11 cellular contexts compared by ENCODE assay signal in genomic region chr10:114779803-114780609, GRCh38. TPM values are rescaled to one million over a fixed set of nuclear protein-coding genes. Genes with fewer than 3 reads are reported as not detected.
DNase-seq lines count a peak whose midpoint lies in the region; ATAC-seq and TF ChIP-seq lines count a peak whose summit lies in the region.
"Had no signal": no experiment of that assay in that cellular context is flagged by ENCODE, and none has a peak within 500 bp of the region (broad histone marks: within the 10 kb centered on the region; RNA-seq: fewer than 3 reads in every experiment).

No MANE protein-coding gene starts in this region.

- TF ChIP-seq CTCF in astrocyte of the spinal cord (IDR thresholded peaks at IDR 0.05; ENCODE audit: low read depth, low read length) = no peak

- DNase-seq in A172 (ENCODE audit: low spot score) (peak; percentile 92), astrocyte of the spinal cord (ENCODE audit: low read depth, low spot score) (peak; percentile 93), left kidney (ENCODE audit: low read depth, low spot score) (peak; percentile 17), NCI-H345 (lab: John Stamatoyannopoulos, UW) (no peak), T-helper 2 cell (no peak), NCI-H1092 (lab: John Stamatoyannopoulos, UW) (no peak)
- DNase-seq: activated naive CD4-positive, alpha-beta T cell treated with anti-CD3 and anti-CD28 coated beads, Interleukin-2, amount 10 ng/mL, durations not matched to agents 7 days and 5 days; occipital lobe had no signal

- H3K4me3 ChIP-seq in astrocyte of the spinal cord (ENCODE audit: low read depth, low read length) = no peak overlapping the region
- H3K4me3 ChIP-seq: thoracic aorta had no signal

- peak; percentile 66 for ATAC-seq in HG03095 (IDR thresholded peaks at IDR 0.05; ENCODE audit: unreplicated experiment)
- no peak for ATAC-seq in HG03045 (IDR thresholded peaks at IDR 0.05; ENCODE audit: unreplicated experiment)

- in situ Hi-C loops in astrocyte of the spinal cord (cut with HindIII; ENCODE audit: low sequenced_read_pairs) = no loop called here

RNA-seq across cellular contexts. Expression of gene FHIP2A, which starts 41.6 kb away (rescaled TPM):
- 20.7 and 23.9 TPM in 2 replicates for total RNA-seq in A172 (2014; rRNA removed; shearing (Covaris generic))

Comparison
In these comparisons a context has a peak if more than half of its experiments do, and no peak if none do; other contexts are left out.
1. DNase-seq: peak in A172 (single experiment), astrocyte of the spinal cord (single experiment) and left kidney (single experiment); none in NCI-H345 (single experiment), T-helper 2 cell (0 of 5) and NCI-H1092 (single experiment).